8 cellular contexts compared by ENCODE assay signal in the genomic region with DNA sequence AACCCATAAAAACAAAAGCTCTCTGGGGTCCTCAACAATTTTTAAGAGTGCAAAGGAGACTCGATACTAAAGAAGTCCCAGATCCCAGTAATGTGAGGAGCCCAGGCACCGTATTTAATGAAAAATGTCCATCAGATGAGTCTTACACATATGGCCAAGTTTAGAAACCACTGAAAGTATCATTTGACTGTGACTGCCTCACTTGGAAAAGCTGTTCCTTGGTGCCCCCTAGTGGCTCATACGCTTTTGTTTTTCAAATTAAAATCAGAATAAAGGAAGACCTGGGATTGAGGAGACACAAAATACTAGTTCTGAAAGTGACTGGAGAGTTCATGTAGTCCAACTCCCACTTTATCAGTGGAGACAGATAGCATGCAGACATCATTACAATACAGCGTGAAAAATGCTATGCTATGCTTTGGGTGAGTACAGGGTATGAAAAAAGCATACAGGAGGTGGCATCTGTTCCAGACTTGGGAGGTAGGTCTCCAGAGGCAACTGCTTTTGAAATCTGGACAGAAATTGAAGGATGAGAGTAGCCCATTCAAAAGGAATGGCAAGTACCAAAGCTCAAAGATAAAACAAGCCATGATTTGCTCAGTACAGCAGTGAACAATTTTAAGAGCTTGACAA. TPM values are rescaled to one million over a fixed set of nuclear protein-coding genes. Genes with fewer than 3 reads are reported as not detected.
A peak's percentile ranks its signal among the peaks of the same experiment; 100 is the strongest.
DNase-seq lines count a peak whose midpoint lies in the region; ATAC-seq and TF ChIP-seq lines count a peak whose summit lies in the region.

No MANE protein-coding gene starts in this region.

- 23% methylated on average over 4 of the region's 4 CpGs for WGBS in hepatocyte (ENCODE audit: low lambda C conversion rate, missing lambda C conversion rate)
- 19% methylated on average over 4 of the region's 4 CpGs for WGBS in smooth muscle cell (ENCODE audit: low lambda C conversion rate)

- H3K9ac ChIP-seq in smooth muscle cell (ENCODE audit: low read depth) = no peak overlapping the region

- no peak overlapping the region for H3K4me3 ChIP-seq in hepatocyte
- H3K4me3 ChIP-seq in smooth muscle cell = no peak overlapping the region

- peaks cover 5% of the 10 kb centered on the region for H3F3A ChIP-seq in smooth muscle cell (ENCODE audit: low read depth)

- peak; percentile 96 for ATAC-seq in HG02852 (IDR thresholded peaks at IDR 0.05; ENCODE audit: unreplicated experiment)

- H3K4me1 ChIP-seq in hepatocyte (ENCODE audit: insufficient read depth) = peaks cover 4% of the 10 kb centered on the region
- H3K4me1 ChIP-seq in smooth muscle cell (ENCODE audit: low read depth) = no peaks in the 10 kb centered on the region

- H4K20me1 ChIP-seq in hepatocyte (ENCODE audit: insufficient read depth, poor library complexity, severe bottlenecking) (no peaks in the 10 kb centered on the region), smooth muscle cell (ENCODE audit: low read depth) (no peaks in the 10 kb centered on the region)

- DNase-seq in A172 (ENCODE audit: low spot score) (peak; percentile 69), GM13977 (ENCODE audit: low spot score) (peak; percentile 52), NCI-H1436 (lab: John Stamatoyannopoulos, UW) (peak; percentile 4), T follicular helper cell (ENCODE audit: low read depth) (peak; percentile 36), amniotic stem cell (lab: John Stamatoyannopoulos, UW) (peak; percentile 66), hepatocyte (ENCODE audit: low spot score) (peak; percentile 87), smooth muscle cell (lab: John Stamatoyannopoulos, UW; ENCODE audit: unreplicated experiment) (no peak)

- H3K79me2 ChIP-seq in hepatocyte (no peaks in the 10 kb centered on the region), smooth muscle cell (ENCODE audit: low read depth) (no peaks in the 10 kb centered on the region)

- H3K9me3 ChIP-seq in hepatocyte (ENCODE audit: low read depth) = no peaks in the 10 kb centered on the region
- no peaks in the 10 kb centered on the region for H3K9me3 ChIP-seq in smooth muscle cell (replicated peaks; ENCODE audit: low read depth)

- H2AFZ ChIP-seq in hepatocyte (no peak overlapping the region), smooth muscle cell (ENCODE audit: low read depth) (no peak overlapping the region)

- TF ChIP-seq CTCF in GM13977 (IDR thresholded peaks at IDR 0.05; ENCODE audit: extremely low read depth, insufficient read depth, missing control alignments) = peak; percentile 72
- peak; percentile 86 for TF ChIP-seq CTCF in hepatocyte (IDR thresholded peaks at IDR 0.05; ENCODE audit: poor library complexity)
- peak; percentile 82 for TF ChIP-seq CTCF in smooth muscle cell (IDR thresholded peaks at IDR 0.05; ENCODE audit: borderline replicate concordance, insufficient read depth, poor library complexity, severe bottlenecking)

- H3K9me2 ChIP-seq in hepatocyte (replicated peaks; ENCODE audit: insufficient read depth) = no peaks in the 10 kb centered on the region

- no peaks in the 10 kb centered on the region for H3K27me3 ChIP-seq in hepatocyte
- no peaks in the 10 kb centered on the region for H3K27me3 ChIP-seq in smooth muscle cell (ENCODE audit: low read depth)

- no peak overlapping the region for H3K4me2 ChIP-seq in hepatocyte
- no peak overlapping the region for H3K4me2 ChIP-seq in smooth muscle cell

- no peak overlapping the region for H3K27ac ChIP-seq in hepatocyte
- no peak overlapping the region for H3K27ac ChIP-seq in smooth muscle cell (ENCODE audit: low read depth)

- in situ Hi-C loops in GM13977 (cut with MboI; ENCODE audit: low pct_unique_long_range_greater_than_20kb, low sequenced_read_pairs, unreplicated experiment) = loop anchor here (25.0 kb wide), 1 partner anchor 383 kb away; no protein-coding TSS in a partner anchor

- H3K36me3 ChIP-seq in hepatocyte (replicated peaks; ENCODE audit: insufficient read depth, low read depth) (no peaks in the 10 kb centered on the region), smooth muscle cell (ENCODE audit: low read depth) (peaks cover 20% of the 10 kb centered on the region)

RNA-seq across cellular contexts. Expression of a gene that starts 33.8 kb away (rescaled TPM):
- 24.1 and 25.3 TPM in 2 replicates for total RNA-seq in A172 (2014; rRNA removed; shearing (Covaris generic))
- total RNA-seq in hepatocyte (33.3 and 40.9 TPM in 2 replicates), smooth muscle cell (30.1 and 41.2 TPM in 2 replicates)
- polyA plus RNA-seq in hepatocyte (11.3 and 17.3 TPM in 2 replicates), smooth muscle cell (10.5 and 17.3 TPM in 2 replicates)

RNA-seq across cellular contexts. Expression of a gene that starts 33.9 kb away (rescaled TPM):
- 40.7 and 53.2 TPM in 2 replicates for total RNA-seq in A172 (2014; rRNA removed; shearing (Covaris generic))
- total RNA-seq in hepatocyte (24.3 and 30.9 TPM in 2 replicates), smooth muscle cell (17.3 and 19.7 TPM in 2 replicates)
- polyA plus RNA-seq in hepatocyte (18.6 and 20.7 TPM in 2 replicates), smooth muscle cell (12.9 and 13.4 TPM in 2 replicates)
